ENCODE assay signal across 1 cellular context in the genomic region with DNA sequence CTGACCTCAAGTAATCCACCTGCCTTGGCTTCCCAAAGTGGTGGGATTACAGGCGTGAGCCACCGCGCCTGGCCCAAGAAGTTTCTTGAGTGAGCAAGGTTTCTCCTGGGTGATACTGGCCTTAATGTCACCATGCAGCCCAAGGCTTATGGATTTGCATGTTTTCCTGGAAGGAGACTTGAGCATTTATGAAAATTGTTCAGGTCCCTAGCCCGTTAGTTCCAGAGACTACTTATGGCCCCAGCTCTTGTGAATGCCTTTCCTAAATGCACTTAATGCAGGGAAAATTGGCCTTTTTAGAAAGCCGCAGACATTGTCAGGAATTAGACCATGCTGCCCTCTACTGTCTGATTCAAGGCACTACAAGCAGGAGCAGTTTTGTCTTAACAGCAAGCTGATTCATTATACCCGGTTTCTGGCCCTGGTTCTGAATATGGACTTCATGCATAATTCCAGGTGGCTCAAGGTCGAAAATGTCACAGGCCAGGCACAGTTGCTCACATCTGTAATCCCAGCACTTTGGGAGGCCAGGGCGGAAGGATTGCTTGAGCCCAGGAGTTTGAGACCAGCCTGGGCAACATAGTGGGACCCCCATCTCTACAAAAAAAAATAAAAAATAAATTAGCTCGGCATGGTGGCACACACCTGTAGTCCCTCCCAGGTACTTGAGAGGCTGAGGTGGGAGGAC.
A peak's percentile ranks its signal among the peaks of the same experiment; 100 is the strongest.
TF ChIP-seq lines count a peak whose summit lies in the region.

No MANE protein-coding gene starts in this region.

TF ChIP-seq in HepG2, 621 proteins besides CTCF, POLR2A, EP300 and RAD21 (continued from another document and continues in another):
- TF ChIP-seq, protein P1, sequence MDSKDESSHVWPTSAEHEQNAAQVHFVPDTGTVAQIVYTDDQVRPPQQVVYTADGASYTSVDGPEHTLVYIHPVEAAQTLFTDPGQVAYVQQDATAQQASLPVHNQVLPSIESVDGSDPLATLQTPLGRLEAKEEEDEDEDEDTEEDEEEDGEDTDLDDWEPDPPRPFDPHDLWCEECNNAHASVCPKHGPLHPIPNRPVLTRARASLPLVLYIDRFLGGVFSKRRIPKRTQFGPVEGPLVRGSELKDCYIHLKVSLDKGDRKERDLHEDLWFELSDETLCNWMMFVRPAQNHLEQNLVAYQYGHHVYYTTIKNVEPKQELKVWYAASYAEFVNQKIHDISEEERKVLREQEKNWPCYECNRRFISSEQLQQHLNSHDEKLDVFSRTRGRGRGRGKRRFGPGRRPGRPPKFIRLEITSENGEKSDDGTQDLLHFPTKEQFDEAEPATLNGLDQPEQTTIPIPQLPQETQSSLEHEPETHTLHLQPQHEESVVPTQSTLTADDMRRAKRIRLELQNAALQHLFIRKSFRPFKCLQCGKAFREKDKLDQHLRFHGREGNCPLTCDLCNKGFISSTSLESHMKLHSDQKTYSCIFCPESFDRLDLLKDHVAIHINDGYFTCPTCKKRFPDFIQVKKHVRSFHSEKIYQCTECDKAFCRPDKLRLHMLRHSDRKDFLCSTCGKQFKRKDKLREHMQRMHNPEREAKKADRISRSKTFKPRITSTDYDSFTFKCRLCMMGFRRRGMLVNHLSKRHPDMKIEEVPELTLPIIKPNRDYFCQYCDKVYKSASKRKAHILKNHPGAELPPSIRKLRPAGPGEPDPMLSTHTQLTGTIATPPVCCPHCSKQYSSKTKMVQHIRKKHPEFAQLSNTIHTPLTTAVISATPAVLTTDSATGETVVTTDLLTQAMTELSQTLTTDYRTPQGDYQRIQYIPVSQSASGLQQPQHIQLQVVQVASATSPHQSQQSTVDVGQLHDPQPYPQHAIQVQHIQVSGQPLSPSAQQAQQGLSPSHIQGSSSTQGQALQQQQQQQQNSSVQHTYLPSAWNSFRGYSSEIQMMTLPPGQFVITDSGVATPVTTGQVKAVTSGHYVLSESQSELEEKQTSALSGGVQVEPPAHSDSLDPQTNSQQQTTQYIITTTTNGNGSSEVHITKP (CRISPR knock-in tag; IDR thresholded peaks at IDR 0.05; ENCODE audit: low read depth): peak; percentile 44; the same call in 1 of the 2 replicates
- peak; percentile 66 for TF ChIP-seq XRCC5 (optimal IDR thresholded peaks at IDR 0.05; ENCODE audit: low read length)
- TF ChIP-seq IKZF4 (CRISPR knock-in tag; IDR thresholded peaks at IDR 0.05; ENCODE audit: borderline replicate concordance, low read depth, not compliant biosample characterization): peak; percentile 59
- peak; percentile 47; the same call in 1 of the 2 replicates for TF ChIP-seq TBX2 (CRISPR knock-in tag; IDR thresholded peaks at IDR 0.05; ENCODE audit: borderline replicate concordance)
- TF ChIP-seq, protein P2, sequence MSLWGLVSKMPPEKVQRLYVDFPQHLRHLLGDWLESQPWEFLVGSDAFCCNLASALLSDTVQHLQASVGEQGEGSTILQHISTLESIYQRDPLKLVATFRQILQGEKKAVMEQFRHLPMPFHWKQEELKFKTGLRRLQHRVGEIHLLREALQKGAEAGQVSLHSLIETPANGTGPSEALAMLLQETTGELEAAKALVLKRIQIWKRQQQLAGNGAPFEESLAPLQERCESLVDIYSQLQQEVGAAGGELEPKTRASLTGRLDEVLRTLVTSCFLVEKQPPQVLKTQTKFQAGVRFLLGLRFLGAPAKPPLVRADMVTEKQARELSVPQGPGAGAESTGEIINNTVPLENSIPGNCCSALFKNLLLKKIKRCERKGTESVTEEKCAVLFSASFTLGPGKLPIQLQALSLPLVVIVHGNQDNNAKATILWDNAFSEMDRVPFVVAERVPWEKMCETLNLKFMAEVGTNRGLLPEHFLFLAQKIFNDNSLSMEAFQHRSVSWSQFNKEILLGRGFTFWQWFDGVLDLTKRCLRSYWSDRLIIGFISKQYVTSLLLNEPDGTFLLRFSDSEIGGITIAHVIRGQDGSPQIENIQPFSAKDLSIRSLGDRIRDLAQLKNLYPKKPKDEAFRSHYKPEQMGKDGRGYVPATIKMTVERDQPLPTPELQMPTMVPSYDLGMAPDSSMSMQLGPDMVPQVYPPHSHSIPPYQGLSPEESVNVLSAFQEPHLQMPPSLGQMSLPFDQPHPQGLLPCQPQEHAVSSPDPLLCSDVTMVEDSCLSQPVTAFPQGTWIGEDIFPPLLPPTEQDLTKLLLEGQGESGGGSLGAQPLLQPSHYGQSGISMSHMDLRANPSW (CRISPR knock-in tag; IDR thresholded peaks at IDR 0.05; ENCODE audit: borderline replicate concordance): peak; percentile 27; the same call in 1 of the 2 replicates
- TF ChIP-seq SMC3 (IDR thresholded peaks at IDR 0.05; ENCODE audit: low read length): peak; percentile 99
- TF ChIP-seq, protein P3, sequence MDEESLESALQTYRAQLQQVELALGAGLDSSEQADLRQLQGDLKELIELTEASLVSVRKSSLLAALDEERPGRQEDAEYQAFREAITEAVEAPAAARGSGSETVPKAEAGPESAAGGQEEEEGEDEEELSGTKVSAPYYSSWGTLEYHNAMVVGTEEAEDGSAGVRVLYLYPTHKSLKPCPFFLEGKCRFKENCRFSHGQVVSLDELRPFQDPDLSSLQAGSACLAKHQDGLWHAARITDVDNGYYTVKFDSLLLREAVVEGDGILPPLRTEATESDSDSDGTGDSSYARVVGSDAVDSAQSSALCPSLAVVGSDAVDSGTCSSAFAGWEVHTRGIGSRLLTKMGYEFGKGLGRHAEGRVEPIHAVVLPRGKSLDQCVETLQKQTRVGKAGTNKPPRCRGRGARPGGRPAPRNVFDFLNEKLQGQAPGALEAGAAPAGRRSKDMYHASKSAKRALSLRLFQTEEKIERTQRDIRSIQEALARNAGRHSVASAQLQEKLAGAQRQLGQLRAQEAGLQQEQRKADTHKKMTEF (CRISPR knock-in tag; IDR thresholded peaks at IDR 0.05): peak; percentile 68
- TF ChIP-seq ELF4 (CRISPR knock-in tag; IDR thresholded peaks at IDR 0.05; ENCODE audit: borderline replicate concordance): no peak
- TF ChIP-seq ZNF24 (IDR thresholded peaks at IDR 0.05): 0 out of 2 replicates have a peak, but pooled peaks have one; percentile 41
- TF ChIP-seq, protein P4, sequence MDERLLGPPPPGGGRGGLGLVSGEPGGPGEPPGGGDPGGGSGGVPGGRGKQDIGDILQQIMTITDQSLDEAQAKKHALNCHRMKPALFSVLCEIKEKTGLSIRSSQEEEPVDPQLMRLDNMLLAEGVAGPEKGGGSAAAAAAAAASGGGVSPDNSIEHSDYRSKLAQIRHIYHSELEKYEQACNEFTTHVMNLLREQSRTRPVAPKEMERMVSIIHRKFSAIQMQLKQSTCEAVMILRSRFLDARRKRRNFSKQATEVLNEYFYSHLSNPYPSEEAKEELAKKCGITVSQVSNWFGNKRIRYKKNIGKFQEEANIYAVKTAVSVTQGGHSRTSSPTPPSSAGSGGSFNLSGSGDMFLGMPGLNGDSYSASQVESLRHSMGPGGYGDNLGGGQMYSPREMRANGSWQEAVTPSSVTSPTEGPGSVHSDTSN (CRISPR knock-in tag; IDR thresholded peaks at IDR 0.05): no peak
- no peak for TF ChIP-seq ZNF317 (CRISPR knock-in tag; IDR thresholded peaks at IDR 0.05)
- peak in 1 of 2 experiments; percentile 84; a peak in 2 of 4 replicates for TF ChIP-seq KLF16 (CRISPR knock-in tag; IDR thresholded peaks at IDR 0.05)
- no peak for TF ChIP-seq PHF8 (CRISPR knock-in tag; IDR thresholded peaks at IDR 0.05)
- TF ChIP-seq, protein P5, sequence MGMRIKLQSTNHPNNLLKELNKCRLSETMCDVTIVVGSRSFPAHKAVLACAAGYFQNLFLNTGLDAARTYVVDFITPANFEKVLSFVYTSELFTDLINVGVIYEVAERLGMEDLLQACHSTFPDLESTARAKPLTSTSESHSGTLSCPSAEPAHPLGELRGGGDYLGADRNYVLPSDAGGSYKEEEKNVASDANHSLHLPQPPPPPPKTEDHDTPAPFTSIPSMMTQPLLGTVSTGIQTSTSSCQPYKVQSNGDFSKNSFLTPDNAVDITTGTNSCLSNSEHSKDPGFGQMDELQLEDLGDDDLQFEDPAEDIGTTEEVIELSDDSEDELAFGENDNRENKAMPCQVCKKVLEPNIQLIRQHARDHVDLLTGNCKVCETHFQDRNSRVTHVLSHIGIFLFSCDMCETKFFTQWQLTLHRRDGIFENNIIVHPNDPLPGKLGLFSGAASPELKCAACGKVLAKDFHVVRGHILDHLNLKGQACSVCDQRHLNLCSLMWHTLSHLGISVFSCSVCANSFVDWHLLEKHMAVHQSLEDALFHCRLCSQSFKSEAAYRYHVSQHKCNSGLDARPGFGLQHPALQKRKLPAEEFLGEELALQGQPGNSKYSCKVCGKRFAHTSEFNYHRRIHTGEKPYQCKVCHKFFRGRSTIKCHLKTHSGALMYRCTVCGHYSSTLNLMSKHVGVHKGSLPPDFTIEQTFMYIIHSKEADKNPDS (CRISPR knock-in tag; IDR thresholded peaks at IDR 0.05): no peak
- TF ChIP-seq ZNF883 (CRISPR knock-in tag; IDR thresholded peaks at IDR 0.05; ENCODE audit: not compliant biosample characterization): no peak
- TF ChIP-seq, protein P6, sequence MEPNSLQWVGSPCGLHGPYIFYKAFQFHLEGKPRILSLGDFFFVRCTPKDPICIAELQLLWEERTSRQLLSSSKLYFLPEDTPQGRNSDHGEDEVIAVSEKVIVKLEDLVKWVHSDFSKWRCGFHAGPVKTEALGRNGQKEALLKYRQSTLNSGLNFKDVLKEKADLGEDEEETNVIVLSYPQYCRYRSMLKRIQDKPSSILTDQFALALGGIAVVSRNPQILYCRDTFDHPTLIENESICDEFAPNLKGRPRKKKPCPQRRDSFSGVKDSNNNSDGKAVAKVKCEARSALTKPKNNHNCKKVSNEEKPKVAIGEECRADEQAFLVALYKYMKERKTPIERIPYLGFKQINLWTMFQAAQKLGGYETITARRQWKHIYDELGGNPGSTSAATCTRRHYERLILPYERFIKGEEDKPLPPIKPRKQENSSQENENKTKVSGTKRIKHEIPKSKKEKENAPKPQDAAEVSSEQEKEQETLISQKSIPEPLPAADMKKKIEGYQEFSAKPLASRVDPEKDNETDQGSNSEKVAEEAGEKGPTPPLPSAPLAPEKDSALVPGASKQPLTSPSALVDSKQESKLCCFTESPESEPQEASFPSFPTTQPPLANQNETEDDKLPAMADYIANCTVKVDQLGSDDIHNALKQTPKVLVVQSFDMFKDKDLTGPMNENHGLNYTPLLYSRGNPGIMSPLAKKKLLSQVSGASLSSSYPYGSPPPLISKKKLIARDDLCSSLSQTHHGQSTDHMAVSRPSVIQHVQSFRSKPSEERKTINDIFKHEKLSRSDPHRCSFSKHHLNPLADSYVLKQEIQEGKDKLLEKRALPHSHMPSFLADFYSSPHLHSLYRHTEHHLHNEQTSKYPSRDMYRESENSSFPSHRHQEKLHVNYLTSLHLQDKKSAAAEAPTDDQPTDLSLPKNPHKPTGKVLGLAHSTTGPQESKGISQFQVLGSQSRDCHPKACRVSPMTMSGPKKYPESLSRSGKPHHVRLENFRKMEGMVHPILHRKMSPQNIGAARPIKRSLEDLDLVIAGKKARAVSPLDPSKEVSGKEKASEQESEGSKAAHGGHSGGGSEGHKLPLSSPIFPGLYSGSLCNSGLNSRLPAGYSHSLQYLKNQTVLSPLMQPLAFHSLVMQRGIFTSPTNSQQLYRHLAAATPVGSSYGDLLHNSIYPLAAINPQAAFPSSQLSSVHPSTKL (CRISPR knock-in tag; IDR thresholded peaks at IDR 0.05): peak; percentile 32; the same call in 1 of the 2 replicates
- TF ChIP-seq CEBPB (IDR thresholded peaks at IDR 0.05; ENCODE audit: borderline replicate concordance, low read depth, low read length): no peak
- 0 out of 2 replicates have a peak, but pooled peaks have one; percentile 16 for TF ChIP-seq ZNF224 (CRISPR knock-in tag; IDR thresholded peaks at IDR 0.05)
- TF ChIP-seq KMT2A (CRISPR knock-in tag; IDR thresholded peaks at IDR 0.05): peak; percentile 32; the same call in 1 of the 2 replicates
- no peak for TF ChIP-seq SRSF9 (IDR thresholded peaks at IDR 0.05; ENCODE audit: borderline replicate concordance, insufficient read depth, low read depth, low read length, poor library complexity, severe bottlenecking)
- TF ChIP-seq ZNF12 (CRISPR knock-in tag; IDR thresholded peaks at IDR 0.05): peak; percentile 96
- TF ChIP-seq ZNF772 (CRISPR knock-in tag; IDR thresholded peaks at IDR 0.05): peak; percentile 49; the same call in 1 of the 2 replicates
- TF ChIP-seq KDM3A (CRISPR knock-in tag; IDR thresholded peaks at IDR 0.05; ENCODE audit: low read depth): peak; percentile 61; the same call in 1 of the 2 replicates
- TF ChIP-seq, protein P7, sequence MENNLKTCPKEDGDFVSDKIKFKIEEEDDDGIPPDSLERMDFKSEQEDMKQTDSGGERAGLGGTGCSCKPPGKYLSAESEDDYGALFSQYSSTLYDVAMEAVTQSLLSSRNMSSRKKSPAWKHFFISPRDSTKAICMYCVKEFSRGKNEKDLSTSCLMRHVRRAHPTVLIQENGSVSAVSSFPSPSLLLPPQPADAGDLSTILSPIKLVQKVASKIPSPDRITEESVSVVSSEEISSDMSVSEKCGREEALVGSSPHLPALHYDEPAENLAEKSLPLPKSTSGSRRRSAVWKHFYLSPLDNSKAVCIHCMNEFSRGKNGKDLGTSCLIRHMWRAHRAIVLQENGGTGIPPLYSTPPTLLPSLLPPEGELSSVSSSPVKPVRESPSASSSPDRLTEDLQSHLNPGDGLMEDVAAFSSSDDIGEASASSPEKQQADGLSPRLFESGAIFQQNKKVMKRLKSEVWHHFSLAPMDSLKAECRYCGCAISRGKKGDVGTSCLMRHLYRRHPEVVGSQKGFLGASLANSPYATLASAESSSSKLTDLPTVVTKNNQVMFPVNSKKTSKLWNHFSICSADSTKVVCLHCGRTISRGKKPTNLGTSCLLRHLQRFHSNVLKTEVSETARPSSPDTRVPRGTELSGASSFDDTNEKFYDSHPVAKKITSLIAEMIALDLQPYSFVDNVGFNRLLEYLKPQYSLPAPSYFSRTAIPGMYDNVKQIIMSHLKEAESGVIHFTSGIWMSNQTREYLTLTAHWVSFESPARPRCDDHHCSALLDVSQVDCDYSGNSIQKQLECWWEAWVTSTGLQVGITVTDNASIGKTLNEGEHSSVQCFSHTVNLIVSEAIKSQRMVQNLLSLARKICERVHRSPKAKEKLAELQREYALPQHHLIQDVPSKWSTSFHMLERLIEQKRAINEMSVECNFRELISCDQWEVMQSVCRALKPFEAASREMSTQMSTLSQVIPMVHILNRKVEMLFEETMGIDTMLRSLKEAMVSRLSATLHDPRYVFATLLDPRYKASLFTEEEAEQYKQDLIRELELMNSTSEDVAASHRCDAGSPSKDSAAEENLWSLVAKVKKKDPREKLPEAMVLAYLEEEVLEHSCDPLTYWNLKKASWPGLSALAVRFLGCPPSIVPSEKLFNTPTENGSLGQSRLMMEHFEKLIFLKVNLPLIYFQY (CRISPR knock-in tag; IDR thresholded peaks at IDR 0.05; ENCODE audit: borderline replicate concordance): peak; percentile 43; the same call in 1 of the 2 replicates
- TF ChIP-seq ZNF136 (CRISPR knock-in tag; IDR thresholded peaks at IDR 0.05; ENCODE audit: low read depth): peak; percentile 48; the same call in 1 of the 2 replicates
- TF ChIP-seq HMGA1 (CRISPR knock-in tag; conservative IDR thresholded peaks at IDR 0.05): no peak
- TF ChIP-seq, protein P8, sequence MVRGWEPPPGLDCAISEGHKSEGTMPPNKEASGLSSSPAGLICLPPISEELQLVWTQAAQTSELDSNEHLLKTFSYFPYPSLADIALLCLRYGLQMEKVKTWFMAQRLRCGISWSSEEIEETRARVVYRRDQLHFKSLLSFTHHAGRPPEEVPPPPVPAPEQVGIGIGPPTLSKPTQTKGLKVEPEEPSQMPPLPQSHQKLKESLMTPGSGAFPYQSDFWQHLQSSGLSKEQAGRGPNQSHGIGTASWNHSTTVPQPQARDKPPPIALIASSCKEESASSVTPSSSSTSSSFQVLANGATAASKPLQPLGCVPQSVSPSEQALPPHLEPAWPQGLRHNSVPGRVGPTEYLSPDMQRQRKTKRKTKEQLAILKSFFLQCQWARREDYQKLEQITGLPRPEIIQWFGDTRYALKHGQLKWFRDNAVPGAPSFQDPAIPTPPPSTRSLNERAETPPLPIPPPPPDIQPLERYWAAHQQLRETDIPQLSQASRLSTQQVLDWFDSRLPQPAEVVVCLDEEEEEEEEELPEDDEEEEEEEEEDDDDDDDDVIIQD (CRISPR knock-in tag; IDR thresholded peaks at IDR 0.05; ENCODE audit: low read depth): peak; percentile 25; the same call in 1 of the 2 replicates
- peak; percentile 53; the same call in 1 of the 2 replicates for TF ChIP-seq ZNF441 (CRISPR knock-in tag; IDR thresholded peaks at IDR 0.05; ENCODE audit: borderline replicate concordance)
- peak; percentile 68; the same call in 1 of the 2 replicates for TF ChIP-seq XBP1 (CRISPR knock-in tag; IDR thresholded peaks at IDR 0.05)
- TF ChIP-seq MIXL1 (CRISPR knock-in tag; IDR thresholded peaks at IDR 0.05): peak; percentile 81
